In genomic region chr1:11934295-11935039, GRCh38 we compare ENCODE assay signal across 8 cellular contexts. TPM values are rescaled to one million over a fixed set of nuclear protein-coding genes. Genes with fewer than 3 reads are reported as not detected.
DNase-seq lines count a peak whose midpoint lies in the region; ATAC-seq and TF ChIP-seq lines count a peak whose summit lies in the region.

Gene PLOD1, plus strand, starts transcription at chr1:11934717. Its CDS starts 63 bp downstream, at chr1:11934780.

- no peaks in the 10 kb centered on the region for H3K9me2 ChIP-seq in SK-N-SH

- peak within 1 kb of the TSS; percentile 60 for H3K4me3 ChIP-seq in MG63
- peak within 1 kb of the TSS; percentile 64 to 83 for H3K4me3 ChIP-seq in SK-N-SH (ENCODE audit: low read depth in 2 of 2, low read length in 1 of 2)
- peak within 1 kb of the TSS; percentile 71 for H3K4me3 ChIP-seq in suprapubic skin

- no peak for TF ChIP-seq EP300 in SK-N-SH (IDR thresholded peaks at IDR 0.05; ENCODE audit: borderline replicate concordance in 1 of 2, low read depth in 1 of 2, low read length in 1 of 2)
- no peak for TF ChIP-seq EP300 in suprapubic skin (IDR thresholded peaks at IDR 0.05)

- no peaks in the 10 kb centered on the region; a peak in 1 of 5 replicates for H3K9me3 Mint-ChIP-seq in H9

- no peak within 1 kb of the TSS for H2BK15ac ChIP-seq in H9 (ENCODE audit: low read depth, low read length)

- peak within 1 kb of the TSS; percentile 98 for H3K18ac ChIP-seq in H9 (ENCODE audit: insufficient read length, low read depth, low read length)

- H3K56ac ChIP-seq in H9 (ENCODE audit: insufficient read length, low read depth, low read length): no peak within 1 kb of the TSS

- no peak within 1 kb of the TSS for H2BK12ac ChIP-seq in H9 (ENCODE audit: insufficient read length, low read depth, low read length)

- no peak within 1 kb of the TSS for H3K27ac ChIP-seq in H9 (ENCODE audit: insufficient read length, low read depth, low read length)
- H3K27ac ChIP-seq in SK-N-SH (ENCODE audit: low read depth in 2 of 2, low read length in 1 of 2): peak within 1 kb of the TSS; percentile 74 to 91
- H3K27ac ChIP-seq in suprapubic skin: peak within 1 kb of the TSS; percentile 75

- H3K27me3 ChIP-seq in H9 (ENCODE audit: insufficient read depth, low read length) (no peaks in the 10 kb centered on the region), MG63 (no peaks in the 10 kb centered on the region), SK-N-SH (ENCODE audit: insufficient read depth) (no peaks in the 10 kb centered on the region), suprapubic skin (no peaks in the 10 kb centered on the region)

- H3K9ac ChIP-seq in H9 (ENCODE audit: extremely low read depth, insufficient read length, low read length) (peak within 1 kb of the TSS; percentile 69), SK-N-SH (peak within 1 kb of the TSS; percentile 85)

- H3K27ac Mint-ChIP-seq in H9: peak within 1 kb of the TSS in 2 of 3 experiments; percentile 92 to 96; a peak in 5 of 7 replicates

- H2BK5ac ChIP-seq in H9 (ENCODE audit: insufficient read length, low read length): no peak within 1 kb of the TSS

- peak within 1 kb of the TSS; percentile 95; the same call in 1 of the 2 replicates for H3K14ac ChIP-seq in H9 (ENCODE audit: insufficient read depth, low read length)

- H3K36me3 Mint-ChIP-seq in H9 (ENCODE audit: insufficient read depth in 1 of 3, low read depth in 3 of 3): peaks cover 0 to 8% (median 0%) of the 10 kb centered on the region in 3 experiments; a peak in 2 of 7 replicates

- no peak for TF ChIP-seq RAD21 in SK-N-SH (IDR thresholded peaks at IDR 0.05; ENCODE audit: low read length)

- H3K9me3 ChIP-seq in H9 (ENCODE audit: control insufficient read depth, low read depth, low read length) (no peaks in the 10 kb centered on the region), MG63 (no peaks in the 10 kb centered on the region), SK-N-SH (no peaks in the 10 kb centered on the region), suprapubic skin (no peaks in the 10 kb centered on the region)

- H3K4me2 ChIP-seq in H9 (ENCODE audit: insufficient read depth, insufficient read length, low read length) (peak within 1 kb of the TSS; percentile 66), SK-N-SH (peak within 1 kb of the TSS; percentile 91)

- WGBS in H9 (ENCODE audit: extremely low coverage, insufficient read length, low lambda C conversion rate): no CpG with 5 or more reads among the region's 54 CpGs
- 6% methylated on average over 24 of the region's 54 CpGs for WGBS in SK-N-SH (ENCODE audit: low lambda C conversion rate)
- WGBS in suprapubic skin: 0% methylated on average over 18 of the region's 54 CpGs

- no peak within 1 kb of the TSS for H2BK20ac ChIP-seq in H9 (ENCODE audit: low read depth, low read length, poor library complexity, severe bottlenecking)

- in situ Hi-C loops in G401 (cut with HindIII; ENCODE audit: low sequenced_read_pairs): no loop called here

- H3K4me1 ChIP-seq in H9 (ENCODE audit: insufficient read depth, low read length) (no peaks in the 10 kb centered on the region; the same call in 1 of the 2 replicates), SK-N-SH (ENCODE audit: control insufficient read depth in 1 of 2, insufficient read depth in 2 of 2, low read depth in 1 of 2, low read length in 1 of 2) (peaks cover 25 to 57% of the 10 kb centered on the region in 2 experiments; a peak in 3 of 4 replicates), suprapubic skin (peaks cover 44% of the 10 kb centered on the region)

- H3T11ph ChIP-seq in H9 (ENCODE audit: low read length): no peak within 1 kb of the TSS

- no peaks in the 10 kb centered on the region for H3K79me2 ChIP-seq in H9 (ENCODE audit: insufficient read depth, low read length)
- H3K79me2 ChIP-seq in SK-N-SH (ENCODE audit: insufficient read depth): peaks cover 49% of the 10 kb centered on the region

- H2AK5ac ChIP-seq in H9 (ENCODE audit: insufficient read length, low read length): no peak within 1 kb of the TSS

- H2BK120ac ChIP-seq in H9 (ENCODE audit: low read depth, low read length, poor library complexity, severe bottlenecking): peak within 1 kb of the TSS; percentile 83

- peaks cover 9% of the 10 kb centered on the region for H3K23me2 ChIP-seq in H9 (ENCODE audit: insufficient read length, low read depth, low read length, poor library complexity, severe bottlenecking)

- ATAC-seq in omental fat pad (ENCODE audit: low FRiP score): peak; percentile 96

- H3K79me1 ChIP-seq in H9 (ENCODE audit: insufficient read depth, low read depth, low read length, poor library complexity, severe bottlenecking): no peaks in the 10 kb centered on the region

- H4K5ac ChIP-seq in H9 (ENCODE audit: insufficient read length, low read depth, low read length): no peak within 1 kb of the TSS

- H3K4ac ChIP-seq in H9 (ENCODE audit: low read depth, low read length): no peak within 1 kb of the TSS; the same call in 1 of the 2 replicates

- H3K36me3 ChIP-seq in MG63: no peaks in the 10 kb centered on the region
- H3K36me3 ChIP-seq in SK-N-SH (replicated peaks in 1 of 2; ENCODE audit: control insufficient read depth in 1 of 2, insufficient read depth in 2 of 2, low read length in 1 of 2): peaks cover 0 to 5% of the 10 kb centered on the region in 2 experiments
- H3K36me3 ChIP-seq in suprapubic skin: no peaks in the 10 kb centered on the region

- TF ChIP-seq POLR2A in suprapubic skin (IDR thresholded peaks at IDR 0.05): no peak

- H3F3A ChIP-seq in SK-N-SH (replicated peaks; ENCODE audit: insufficient read depth): peaks cover 12% of the 10 kb centered on the region

- POLR2A ChIA-PET in SK-N-SH (lab: Yijun Ruan, JAX): interaction anchor here (0.5 to 2.4 kb wide), 5 partner anchors 9 to 252 kb away, joined by 3 to 17 read pairs (median 3); no protein-coding TSS in a partner anchor

- H3K4me1 Mint-ChIP-seq in H9: peaks cover 26 to 34% of the 10 kb centered on the region in 2 experiments

- CTCF ChIA-PET in SK-N-SH (lab: Yijun Ruan, JAX): no interaction called here

- TF ChIP-seq CTCF in H9 (conservative IDR thresholded peaks at IDR 0.05) (no peak), SK-N-SH (IDR thresholded peaks at IDR 0.05) (no peak), omental fat pad (IDR thresholded peaks at IDR 0.05) (no peak), suprapubic skin (IDR thresholded peaks at IDR 0.05) (no peak)

- no peak within 1 kb of the TSS for H4K91ac ChIP-seq in H9 (ENCODE audit: insufficient read length, low read depth, low read length)

- H3K23ac ChIP-seq in H9 (ENCODE audit: insufficient read length, low read depth, low read length): no peak within 1 kb of the TSS

- no peaks in the 10 kb centered on the region; the same call in 1 of the 2 replicates for H3K27me3 Mint-ChIP-seq in H9 (ENCODE audit: low read depth)

- peak within 1 kb of the TSS; percentile 68 to 81 for H3K4me3 Mint-ChIP-seq in H9

- no peak within 1 kb of the TSS for H4K8ac ChIP-seq in H9 (replicated peaks; ENCODE audit: insufficient read length, low read depth, low read length)

- H2AFZ ChIP-seq in H9 (ENCODE audit: low read length) (no peak within 1 kb of the TSS), SK-N-SH (ENCODE audit: low read depth) (peak within 1 kb of the TSS; percentile 76)

- H4K20me1 ChIP-seq in H9 (ENCODE audit: control insufficient read depth, insufficient read depth, insufficient read length) (no peaks in the 10 kb centered on the region), SK-N-SH (ENCODE audit: insufficient read depth) (no peaks in the 10 kb centered on the region)

- DNase-seq in G401 (ENCODE audit: low spot score) (peak; percentile 82), H9 (peak; percentile 81), MG63 (peak; percentile 90), SK-N-SH (peak; percentile 93), glomerular endothelial cell (ENCODE audit: extremely low read depth, low read depth, low spot score) (no peak), omental fat pad (ENCODE audit: low spot score) (peak; percentile 76), suprapubic skin (ENCODE audit: low spot score in 2 of 2) (peak; percentile 91 to 93)
- peak; percentile 85 for DNase-seq in activated naive CD4-positive, alpha-beta T cell treated with anti-CD3 and anti-CD28 coated beads, Interleukin-2, amount 50 U/mL, for 16 hours

TF ChIP-seq in SK-N-SH, 30 proteins besides CTCF, POLR2A, EP300 and RAD21 (continues in another document):
- TF ChIP-seq FOXJ3 (CRISPR knock-in tag; IDR thresholded peaks at IDR 0.05) (no peak), ELF1 (IDR thresholded peaks at IDR 0.05) (0 out of 2 replicates have a peak, but pooled peaks have one; percentile 27), SIN3A (IDR thresholded peaks at IDR 0.05; ENCODE audit: borderline replicate concordance, low read depth, low read length) (no peak; the same call in 1 of the 2 replicates), NRF1 (IDR thresholded peaks at IDR 0.05; ENCODE audit: low read depth, low read length) (peak; percentile 57), GABPA (IDR thresholded peaks at IDR 0.05; ENCODE audit: low read depth) (no peak), CHD2 (IDR thresholded peaks at IDR 0.05; ENCODE audit: low read length, partially characterized antibody) (no peak), JUND (IDR thresholded peaks at IDR 0.05) (no peak), MAX (IDR thresholded peaks at IDR 0.05; ENCODE audit: low read depth) (peak; percentile 73; the same call in 1 of the 2 replicates), TAF1 (IDR thresholded peaks at IDR 0.05; ENCODE audit: borderline replicate concordance, low read depth, low read length) (peak; percentile 63; the same call in 1 of the 2 replicates), RFX5 (IDR thresholded peaks at IDR 0.05; ENCODE audit: low read length) (no peak), PBX3 (IDR thresholded peaks at IDR 0.05) (peak; percentile 50)

RNA-seq across cellular contexts. Expression of gene PLOD1, which starts in this region (rescaled TPM):
- 103 and 104 TPM in 2 replicates for total RNA-seq in G401 (2014; rRNA removed; shearing (Covaris generic))
- total RNA-seq in H9 (2021): 57.0 TPM in 2 replicates
- 124 and 169 TPM in 2 replicates for total RNA-seq in MG63 (2014; rRNA removed; shearing (Covaris generic); ENCODE audit: low replicate concordance)
- polyA plus RNA-seq in SK-N-SH (2012; rRNA removed): 204 and 257 TPM in 2 replicates
- polyA plus RNA-seq in SK-N-SH (2012; cell fraction: cytosol; rRNA removed): 102 and 163 TPM in 2 replicates
- 216 and 265 TPM in 2 replicates for polyA plus RNA-seq in SK-N-SH (2012; cell fraction: nucleus; rRNA removed)
- 626 and 680 TPM in 2 replicates for total RNA-seq in glomerular endothelial cell
- 100 to 1,000 TPM in 1 of 4 donors, 10 to 100 TPM in 3; 60.8 to 142 (median 69.0) TPM for total RNA-seq in omental fat pad
- 10 to 100 TPM; 26.7 to 47.6 (median 37.7) TPM for total RNA-seq in suprapubic skin
